In genomic region chr2:8537572-8538155, GRCh38 we compare ENCODE assay signal across 21 cellular contexts.
DNase-seq lines count a peak whose midpoint lies in the region; TF ChIP-seq lines count a peak whose summit lies in the region.
"Had no signal": no experiment of that assay in that cellular context is flagged by ENCODE, and none has a peak within 500 bp of the region (broad histone marks: within the 10 kb centered on the region; RNA-seq: fewer than 3 reads in every experiment).

No MANE protein-coding gene starts in this region.

- H3K27me3 ChIP-seq in DOHH2 (ENCODE audit: control insufficient read depth, low read length) (no peaks in the 10 kb centered on the region), OCI-LY3 (ENCODE audit: low read depth, low read length) (no peaks in the 10 kb centered on the region)
- H3K27me3 ChIP-seq: heart left ventricle had no signal

- no peaks in the 10 kb centered on the region for H3K4me1 Mint-ChIP-seq in glutamatergic neuron (ENCODE audit: low read depth, unreplicated experiment)

- H4K20me1 ChIP-seq in DOHH2 (ENCODE audit: control insufficient read depth, insufficient read depth, low read depth, low read length) (no peaks in the 10 kb centered on the region), OCI-LY3 (ENCODE audit: insufficient read depth, low read length) (no peaks in the 10 kb centered on the region)

- H3K79me2 ChIP-seq in DOHH2 (ENCODE audit: control insufficient read depth, low read length) (no peaks in the 10 kb centered on the region), OCI-LY3 (ENCODE audit: low read length) (peaks cover 25% of the 10 kb centered on the region)

- H3K9me3 ChIP-seq in DOHH2 (ENCODE audit: control insufficient read depth, insufficient read depth, low read length) (no peaks in the 10 kb centered on the region), OCI-LY3 (ENCODE audit: insufficient read depth, low read length) (no peaks in the 10 kb centered on the region)
- H3K9me3 ChIP-seq: heart left ventricle, lower lobe of right lung had no signal

- 0 out of 2 replicates have a peak, but pooled peaks cover 4% of the 10 kb centered on the region for H3F3A ChIP-seq in DOHH2 (ENCODE audit: control insufficient read depth, insufficient read depth)

- peaks cover 4% of the 10 kb centered on the region for H3K36me3 Mint-ChIP-seq in glutamatergic neuron (ENCODE audit: unreplicated experiment)

- H3K4me1 ChIP-seq in DOHH2 (ENCODE audit: control insufficient read depth, low read length) (peaks cover 78% of the 10 kb centered on the region), OCI-LY3 (ENCODE audit: low read length) (peaks cover 95% of the 10 kb centered on the region)

- H3K27me3 Mint-ChIP-seq in glutamatergic neuron (ENCODE audit: unreplicated experiment) = peaks cover 11% of the 10 kb centered on the region
- H3K27me3 Mint-ChIP-seq: activated CD4-positive, alpha-beta T cell treated with anti-CD3 and anti-CD28 coated beads for 36 hours; naive thymus-derived CD4-positive, alpha-beta T cell had no signal

- no peak overlapping the region for H3K27ac Mint-ChIP-seq in glutamatergic neuron (ENCODE audit: unreplicated experiment)

- H3K4me2 ChIP-seq in DOHH2 (ENCODE audit: low read length) (peak overlapping the region; percentile 70), OCI-LY3 (ENCODE audit: low read length) (no peak overlapping the region)

- H3K36me3 ChIP-seq in DOHH2 (ENCODE audit: control insufficient read depth, low read length) = no peaks in the 10 kb centered on the region
- peaks cover 35% of the 10 kb centered on the region for H3K36me3 ChIP-seq in OCI-LY3 (replicated peaks; ENCODE audit: low read depth, low read length)
- H3K36me3 ChIP-seq: heart left ventricle, lower lobe of right lung had no signal

- DNase-seq in islet precursor cell (peak; percentile 40), pons (ENCODE audit: low spot score) (no peak), glutamatergic neuron (no peak), kidney glomerular epithelial cell (lab: John Stamatoyannopoulos, UW) (no peak)
- peak; percentile 23 for DNase-seq in stimulated activated CD8-positive, alpha-beta memory T cell treated with anti-CD3 and anti-CD28 coated beads, Interleukin-4, amount 100 ng/mL, for 48 hours
- DNase-seq: activated CD4-positive, alpha-beta T cell treated with anti-CD3 and anti-CD28 coated beads for 36 hours; activated T-cell treated with anti-CD3 and anti-CD28 coated beads, Interleukin-2, amount 50 U/mL, for 4 hours; amniotic stem cell; DMS153; effector CD8-positive, alpha-beta T cell; GM23248; immature natural killer cell; lower lobe of right lung; NCI-H187 treated with DMSO at 0.1 percent for 48 hours; NCI-H510A treated with DMSO at 0.1 percent for 48 hours; OCI-M1; T-helper 9 cell had no signal

- H3K9me2 ChIP-seq in DOHH2 (replicated peaks; ENCODE audit: control insufficient read depth, low read length) = no peaks in the 10 kb centered on the region

- H2AFZ ChIP-seq in OCI-LY3 (ENCODE audit: low read depth, low read length) = no peak overlapping the region

- H3K4me3 Mint-ChIP-seq in glutamatergic neuron (ENCODE audit: unreplicated experiment) = no peak overlapping the region
- H3K4me3 Mint-ChIP-seq: activated CD4-positive, alpha-beta T cell treated with anti-CD3 and anti-CD28 coated beads for 36 hours; activated T-cell treated with anti-CD3 and anti-CD28 coated beads, Interleukin-2, amount 50 U/mL, for 4 hours; naive thymus-derived CD4-positive, alpha-beta T cell had no signal

- H3K4me3 ChIP-seq in DOHH2 (ENCODE audit: low read length) (peak overlapping the region; percentile 42; the same call in 1 of the 2 replicates), OCI-LY3 (ENCODE audit: low read length) (no peak overlapping the region)
- H3K4me3 ChIP-seq: GM23248, heart left ventricle, lower lobe of right lung had no signal

- H3K9me3 Mint-ChIP-seq in glutamatergic neuron (ENCODE audit: unreplicated experiment) = peaks cover 1% of the 10 kb centered on the region
- H3K9me3 Mint-ChIP-seq: immature natural killer cell had no signal

- peak overlapping the region; percentile 64; the same call in 1 of the 2 replicates for H3K9ac ChIP-seq in OCI-LY3 (ENCODE audit: low read length)

- peak overlapping the region; percentile 50; the same call in 1 of the 2 replicates for H3K27ac ChIP-seq in DOHH2 (ENCODE audit: low read depth, low read length)
- H3K27ac ChIP-seq in OCI-LY3 (ENCODE audit: low read length) = peak overlapping the region; percentile 98

- TF ChIP-seq CTCF in DOHH2 (IDR thresholded peaks at IDR 0.05; ENCODE audit: low read depth, low read length, poor library complexity, severe bottlenecking) (no peak), OCI-LY3 (IDR thresholded peaks at IDR 0.05; ENCODE audit: low read depth, low read length) (no peak), glutamatergic neuron (IDR thresholded peaks at IDR 0.05; ENCODE audit: partially characterized antibody, unreplicated experiment) (no peak)

Comparison
In these comparisons a context has a peak if more than half of its experiments do, and no peak if none do; other contexts are left out.
1. DNase-seq: peak in islet precursor cell (single experiment) and stimulated activated CD8-positive, alpha-beta memory T cell treated with anti-CD3 and anti-CD28 coated beads, Interleukin-4, amount 100 ng/mL, for 48 hours (single experiment); none in pons (single experiment), glutamatergic neuron (single experiment) and kidney glomerular epithelial cell (single experiment).